Comparison of ENCODE assay signal across 1 cellular context in the genomic region with DNA sequence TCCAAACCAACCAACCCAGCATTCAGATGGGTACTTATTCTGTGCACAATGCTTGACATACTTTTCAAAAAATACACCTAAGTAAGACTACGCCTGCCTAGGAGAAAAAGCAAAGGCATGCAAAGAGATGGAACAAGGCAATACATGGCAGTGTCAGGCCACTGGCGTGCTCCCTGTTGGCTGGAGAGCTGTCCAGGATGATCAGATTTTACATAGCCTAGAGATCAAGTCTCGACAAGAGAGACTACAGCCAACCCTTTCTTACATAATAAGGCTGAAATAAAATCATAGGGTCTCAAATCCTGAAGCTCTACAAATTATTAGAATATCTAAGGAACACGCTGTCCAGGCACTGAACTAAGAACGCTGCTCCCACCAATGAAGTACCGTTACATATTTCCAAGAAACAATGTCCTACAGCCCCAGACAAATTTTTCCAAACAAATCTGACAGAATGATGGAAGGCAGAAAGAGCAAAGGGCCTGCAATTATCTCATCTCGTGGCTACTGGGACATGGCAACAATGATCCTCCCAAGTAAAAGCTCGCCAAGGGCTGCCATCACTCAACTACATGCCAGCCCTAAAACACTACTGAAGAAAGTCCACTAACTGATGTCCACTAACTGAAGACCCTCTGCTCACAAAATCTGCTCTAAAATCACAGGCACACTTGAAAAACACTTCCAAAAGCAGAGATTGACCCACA.
TF ChIP-seq lines count a peak whose summit lies in the region.

No MANE protein-coding gene starts in this region.

TF ChIP-seq in endothelial cell of umbilical vein, 7 proteins besides CTCF, POLR2A, EP300 and RAD21:
- TF ChIP-seq EZH2 (IDR thresholded peaks at IDR 0.05; ENCODE audit: borderline replicate concordance, low read depth, low read length, severe bottlenecking) (no peak), MYC (IDR thresholded peaks at IDR 0.05; ENCODE audit: low read depth, low read length) (no peak), FOS (IDR thresholded peaks at IDR 0.05; ENCODE audit: borderline replicate concordance, insufficient read depth, low read length) (no peak), POLR2AphosphoS5 (IDR thresholded peaks at IDR 0.05; ENCODE audit: insufficient read depth, low read depth, low read length) (no peak), GATA2 (IDR thresholded peaks at IDR 0.05; ENCODE audit: insufficient read depth, insufficient read length, low read depth, low read length) (no peak)
- TF ChIP-seq, protein P1, sequence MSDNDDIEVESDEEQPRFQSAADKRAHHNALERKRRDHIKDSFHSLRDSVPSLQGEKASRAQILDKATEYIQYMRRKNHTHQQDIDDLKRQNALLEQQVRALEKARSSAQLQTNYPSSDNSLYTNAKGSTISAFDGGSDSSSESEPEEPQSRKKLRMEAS (IDR thresholded peaks at IDR 0.05; ENCODE audit: insufficient read depth, insufficient read length) = no peak
